8 cellular contexts compared by ENCODE assay signal in genomic region chr10:104120903-104121484, GRCh38. TPM values are rescaled to one million over a fixed set of nuclear protein-coding genes. Genes with fewer than 3 reads are reported as not detected.
DNase-seq lines count a peak whose midpoint lies in the region; ATAC-seq and TF ChIP-seq lines count a peak whose summit lies in the region.

No MANE protein-coding gene starts in this region.

- no peaks in the 10 kb centered on the region for H3K9me3 Mint-ChIP-seq in Caco-2 (ENCODE audit: unreplicated experiment)

- TF ChIP-seq POLR2A in ovary (IDR thresholded peaks at IDR 0.05) (peak; percentile 84), thyroid gland (IDR thresholded peaks at IDR 0.05) (peak in 1 of 2 donors; percentile 45)

- H3K9ac ChIP-seq in SU-DHL-6 (ENCODE audit: low read length) = peak overlapping the region; percentile 84

- H3K27me3 Mint-ChIP-seq in Caco-2 (ENCODE audit: insufficient read depth, unreplicated experiment) = no peaks in the 10 kb centered on the region

- no peaks in the 10 kb centered on the region for H3K36me3 Mint-ChIP-seq in Caco-2 (ENCODE audit: insufficient read depth, unreplicated experiment)

- peak overlapping the region; percentile 97 for H2AFZ ChIP-seq in SU-DHL-6 (ENCODE audit: low read depth, low read length, severe bottlenecking)

- H3K9me2 ChIP-seq in SU-DHL-6 (replicated peaks; ENCODE audit: insufficient read depth, low read length) = no peaks in the 10 kb centered on the region

- H3K4me1 Mint-ChIP-seq in Caco-2 (ENCODE audit: low read depth, unreplicated experiment) = no peaks in the 10 kb centered on the region

- peak overlapping the region; percentile 86 for H3K4me2 ChIP-seq in SU-DHL-6 (ENCODE audit: low read depth, low read length, poor library complexity, severe bottlenecking)

- POLR2A ChIA-PET in Caco-2 (lab: Charles Lee) = interaction anchor here (0.6 to 1.8 kb wide), 8 partner anchors 70 to 748 kb away, joined by 3 to 12 read pairs (median 4); partner anchors contain the start of genes CFAP43, GSTO1 and GSTO2

- DNase-seq in Caco-2 (peak; percentile 87 to 88), Kasumi-1 (lab: John Stamatoyannopoulos, UW) (peak; percentile 71 to 72), Right ventricle myocardium superior (peak; percentile 93), ovary (peak; percentile 85 to 98 (median 91)), thyroid gland (peak; percentile 92 to 93)
- peak; percentile 59 for DNase-seq in activated naive CD8-positive, alpha-beta T cell treated with anti-CD3 and anti-CD28 coated beads, Interleukin-2, amount 50 U/mL, for 16 hours (ENCODE audit: low read depth, low spot score)

- peak overlapping the region; percentile 96 for H3K27ac Mint-ChIP-seq in Caco-2 (ENCODE audit: unreplicated experiment)

- no peaks in the 10 kb centered on the region for H3K27me3 ChIP-seq in Caco-2 (replicated peaks; ENCODE audit: control insufficient read depth, insufficient read depth, low read length)
- no peaks in the 10 kb centered on the region for H3K27me3 ChIP-seq in SU-DHL-6 (ENCODE audit: low read length)
- no peaks in the 10 kb centered on the region for H3K27me3 ChIP-seq in ovary
- no peaks in the 10 kb centered on the region for H3K27me3 ChIP-seq in thyroid gland

- H3K4me1 ChIP-seq in Caco-2 = peaks cover 13% of the 10 kb centered on the region; the same call in 1 of the 2 replicates
- H3K4me1 ChIP-seq in ovary (ENCODE audit: insufficient read depth) = peaks cover 2% of the 10 kb centered on the region
- peaks cover 0 to 32% of the 10 kb centered on the region in 2 donors for H3K4me1 ChIP-seq in thyroid gland

- H3K36me3 ChIP-seq in Caco-2 (ENCODE audit: control insufficient read depth, insufficient read depth, low read length) (no peaks in the 10 kb centered on the region; the same call in 1 of the 2 replicates), SU-DHL-6 (ENCODE audit: low read length) (no peaks in the 10 kb centered on the region), ovary (no peaks in the 10 kb centered on the region), thyroid gland (no peaks in the 10 kb centered on the region)

- peaks cover 10% of the 10 kb centered on the region; the same call in 1 of the 2 replicates for H3F3A ChIP-seq in SU-DHL-6 (ENCODE audit: insufficient read depth)

- CTCF ChIA-PET in Caco-2 (lab: Charles Lee) = interaction anchor here (0.6 to 2.4 kb wide), 16 partner anchors 9 to 408 kb away, joined by 3 to 14 read pairs (median 6); partner anchors contain the start of gene GSTO1

- H3K4me3 ChIP-seq in Caco-2 (ENCODE audit: low read depth, low read length) (peak overlapping the region; percentile 58), SU-DHL-6 (ENCODE audit: insufficient read depth, low read length, poor library complexity, severe bottlenecking) (peak overlapping the region; percentile 70), ovary (peak overlapping the region; percentile 80), thyroid gland (replicated peaks in 1 of 3) (peak overlapping the region; percentile 2 to 42 (median 22))

- H3K79me2 ChIP-seq in SU-DHL-6 (ENCODE audit: insufficient read depth, low read length) = no peaks in the 10 kb centered on the region; the same call in none of the 2 replicates

- 0 to 1% (median 0%) methylated on average over 28 of the region's 28 CpGs for WGBS in ovary, 3 donors
- 0% methylated on average over 28 of the region's 28 CpGs for WGBS in thyroid gland, 2 donors

- intact Hi-C loops in Caco-2 (cut with micrococcal nuclease; ENCODE audit: unreplicated experiment) = loop anchor here (1.0 to 5.0 kb wide), 8 partner anchors 11 to 233 kb away; partner anchors contain the start of gene SLK
- intact Hi-C loops in Right ventricle myocardium superior (cut with DNase I) = loop anchor here (10.0 kb wide), 2 partner anchors 156 to 236 kb away; partner anchors contain the start of gene SLK
- intact Hi-C loops in ovary (cut with DNase I) = loop anchor here (5.0 to 10.0 kb wide), 3 partner anchors 154 to 236 kb away; partner anchors contain the start of gene SLK (in 1 of the 4)
- intact Hi-C loops in thyroid gland (cut with DNase I) = no loop called here

- ATAC-seq in GM21717 (IDR thresholded peaks at IDR 0.05; ENCODE audit: unreplicated experiment) (peak; percentile 39), Right ventricle myocardium superior (ENCODE audit: poor library complexity) (peak; percentile 82)

- H3K4me3 Mint-ChIP-seq in Caco-2 (ENCODE audit: unreplicated experiment) = peak overlapping the region; percentile 79

- TF ChIP-seq CTCF in Caco-2 (IDR thresholded peaks at IDR 0.05; ENCODE audit: insufficient read depth in 1 of 2, low read depth in 1 of 2, low read length in 1 of 2, severe bottlenecking in 1 of 2, unreplicated experiment in 1 of 2) = no peak
- TF ChIP-seq CTCF in SU-DHL-6 (IDR thresholded peaks at IDR 0.05; ENCODE audit: insufficient read depth, low read length, poor library complexity, severe bottlenecking) = no peak
- TF ChIP-seq CTCF in ovary (IDR thresholded peaks at IDR 0.05) = no peak
- no peak for TF ChIP-seq CTCF in thyroid gland (IDR thresholded peaks at IDR 0.05)

- BruUV-seq in Caco-2 (replicated peaks; lab: Mats Ljungman, UMichigan) = TSS peak; percentile 85

- H3K27ac ChIP-seq in SU-DHL-6 (ENCODE audit: low read depth, low read length) (peak overlapping the region; percentile 70), ovary (peak overlapping the region; percentile 84 to 99), thyroid gland (peak overlapping the region; percentile 98 to 99 (median 99))

- TF ChIP-seq EP300 in ovary (IDR thresholded peaks at IDR 0.05) = peak; percentile 41

- H3K9me3 ChIP-seq in Caco-2 (no peaks in the 10 kb centered on the region), SU-DHL-6 (ENCODE audit: insufficient read depth, low read length) (no peaks in the 10 kb centered on the region), ovary (no peaks in the 10 kb centered on the region), thyroid gland (no peaks in the 10 kb centered on the region)

- no peaks in the 10 kb centered on the region for H4K20me1 ChIP-seq in SU-DHL-6 (ENCODE audit: low read depth, low read length)

RNA-seq across cellular contexts. Expression of gene SFR1, which starts 1.0 kb away (rescaled TPM):
- 7.3 and 8.7 TPM in 2 replicates for total RNA-seq in Caco-2 (2022)
- total RNA-seq in Right ventricle myocardium superior = 4.9 TPM
- total RNA-seq in ovary = 10 to 100 TPM in 2 of 7 donors, 1 to 10 TPM in 5; 6.0 to 12.0 (median 7.9) TPM
- 10 to 100 TPM in 1 of 2 donors, 1 to 10 TPM in 1; 5.6 to 10.9 TPM for polyA plus RNA-seq in ovary
- 10 to 100 TPM in 1 of 4 donors, 1 to 10 TPM in 3; 4.5 to 12.1 (median 5.1) TPM for total RNA-seq in thyroid gland

RNA-seq across cellular contexts. Expression of gene COL17A1, which starts 35.3 kb away (rescaled TPM):
- 0.45 and 0.49 TPM in 2 replicates for total RNA-seq in Caco-2 (2022)
- total RNA-seq in Right ventricle myocardium superior = not detected
- total RNA-seq in ovary = under 1 TPM in 5 of 7 donors, not detected in 2; 0.23 to 0.90 (median 0.46) TPM
- polyA plus RNA-seq in ovary = under 1 TPM; 0.17 to 0.67 TPM
- 10 to 100 TPM in 1 of 4 donors, 1 to 10 TPM in 2, under 1 TPM in 1; 0.49 to 10.2 (median 2.3) TPM for total RNA-seq in thyroid gland

Comparison
In these comparisons a context has a peak if more than half of its experiments do, and no peak if none do; other contexts are left out.
1. Peak in every context shown above with its lines: DNase-seq, ATAC-seq, H3K4me3 ChIP-seq and H3K27ac ChIP-seq.
2. H3K4me3 ChIP-seq: peak in every context shown above with its lines; median percentile 80 in ovary; 70 in SU-DHL-6; 58 in Caco-2; 22 in thyroid gland.